In genomic region chr17:75033346-75034235, GRCh38 we compare ENCODE assay signal across 1 cellular context.
TF ChIP-seq lines count a peak whose summit lies in the region.

No MANE protein-coding gene starts in this region.

TF ChIP-seq in HepG2, 621 proteins besides CTCF, POLR2A, EP300 and RAD21 (continued from another document):
- no peak for TF ChIP-seq HDAC6 (IDR thresholded peaks at IDR 0.05; ENCODE audit: low read depth, low read length)
- TF ChIP-seq ZBTB1 (CRISPR knock-in tag; IDR thresholded peaks at IDR 0.05; ENCODE audit: borderline replicate concordance) = no peak
- 0 out of 2 replicates have a peak, but pooled peaks have one; percentile 28 for TF ChIP-seq ZNF841 (CRISPR knock-in tag; IDR thresholded peaks at IDR 0.05; ENCODE audit: borderline replicate concordance)
- peak; percentile 42 for TF ChIP-seq SKI (IDR thresholded peaks at IDR 0.05; ENCODE audit: partially characterized antibody)
- TF ChIP-seq HINFP (CRISPR knock-in tag; IDR thresholded peaks at IDR 0.05; ENCODE audit: low read depth) = peak; percentile 90; the same call in 1 of the 2 replicates
- TF ChIP-seq GFI1 (CRISPR knock-in tag; IDR thresholded peaks at IDR 0.05; ENCODE audit: borderline replicate concordance) = no peak
- no peak for TF ChIP-seq ZNF17 (CRISPR knock-in tag; IDR thresholded peaks at IDR 0.05)
- TF ChIP-seq PRMT3 (CRISPR knock-in tag; IDR thresholded peaks at IDR 0.05; ENCODE audit: borderline replicate concordance, low read depth) = no peak
- peak; percentile 82; the same call in 1 of the 2 replicates for TF ChIP-seq PHF21A (CRISPR knock-in tag; IDR thresholded peaks at IDR 0.05)
- TF ChIP-seq TIGD3 (CRISPR knock-in tag; IDR thresholded peaks at IDR 0.05; ENCODE audit: borderline replicate concordance) = no peak
- TF ChIP-seq JUN (CRISPR knock-in tag; IDR thresholded peaks at IDR 0.05) = peak; percentile 77; the same call in 1 of the 2 replicates
- TF ChIP-seq DNMT3B (CRISPR knock-in tag; conservative IDR thresholded peaks at IDR 0.05) = no peak
- no peak for TF ChIP-seq ZNF337 (CRISPR knock-in tag; IDR thresholded peaks at IDR 0.05; ENCODE audit: borderline replicate concordance, low read depth)
- peak; percentile 86 for TF ChIP-seq BCL6 (CRISPR knock-in tag; IDR thresholded peaks at IDR 0.05)
- no peak for TF ChIP-seq TRIM22 (IDR thresholded peaks at IDR 0.05)
- TF ChIP-seq IKZF5 (CRISPR knock-in tag; IDR thresholded peaks at IDR 0.05) = peak; percentile 94
